Comparison of ENCODE assay signal across 1 cellular context in the genomic region with DNA sequence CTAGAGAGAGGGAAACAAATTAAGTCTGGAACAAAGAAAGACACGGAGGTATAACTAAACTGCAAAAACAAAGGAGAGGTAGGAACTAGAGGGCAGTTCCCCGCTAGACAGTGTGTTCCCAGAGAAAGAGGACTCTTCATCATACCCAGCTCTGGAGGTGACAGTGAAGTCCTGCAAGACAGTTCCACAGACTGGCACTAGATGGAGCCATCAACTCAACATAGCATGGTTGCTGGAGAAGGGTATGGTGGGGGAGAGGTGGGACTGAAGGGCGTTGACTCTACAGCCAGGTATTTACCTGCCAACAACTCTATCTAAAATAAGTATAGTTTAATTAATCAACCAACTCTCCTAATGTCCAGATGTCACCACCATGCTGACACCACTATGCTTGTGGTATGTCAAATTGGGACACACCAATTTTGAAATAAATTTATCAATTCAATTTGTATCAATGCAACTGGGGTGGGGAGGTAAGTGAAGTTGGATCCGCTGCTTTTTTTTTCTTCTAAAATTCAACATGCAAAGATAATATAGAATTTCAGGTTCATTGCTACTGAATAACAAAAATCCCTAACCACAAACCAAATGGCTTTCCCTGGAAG.
TF ChIP-seq lines count a peak whose summit lies in the region.

No MANE protein-coding gene starts in this region.

TF ChIP-seq in endothelial cell of umbilical vein, 7 proteins besides CTCF, POLR2A, EP300 and RAD21:
- TF ChIP-seq MAX (IDR thresholded peaks at IDR 0.05; ENCODE audit: insufficient read depth, insufficient read length) (no peak), FOS (IDR thresholded peaks at IDR 0.05; ENCODE audit: borderline replicate concordance, insufficient read depth, low read length) (no peak)
TF ChIP-seq in endothelial cell of umbilical vein: peak in this region for 0.
